Comparison of ENCODE assay signal across 8 cellular contexts in genomic region chr2:84906108-84906899, GRCh38. TPM values are rescaled to one million over a fixed set of nuclear protein-coding genes. Genes with fewer than 3 reads are reported as not detected.
DNase-seq lines count a peak whose midpoint lies in the region; ATAC-seq and TF ChIP-seq lines count a peak whose summit lies in the region.

No MANE protein-coding gene starts in this region.

- H3K36me3 ChIP-seq in DND-41 (ENCODE audit: insufficient read depth, low read length) (peaks cover 19% of the 10 kb centered on the region), KMS-11 (ENCODE audit: insufficient read depth) (no peaks in the 10 kb centered on the region), gastroesophageal sphincter (no peaks in the 10 kb centered on the region), ovary (no peaks in the 10 kb centered on the region)

- peak overlapping the region; percentile 83 for H2AFZ ChIP-seq in DND-41 (ENCODE audit: low read depth, low read length)
- peak overlapping the region; percentile 35; the same call in 1 of the 2 replicates for H2AFZ ChIP-seq in KMS-11 (ENCODE audit: low read depth)

- H3K4me1 ChIP-seq in DND-41 (ENCODE audit: insufficient read depth, low read length) = peaks cover 29% of the 10 kb centered on the region
- peaks cover 48% of the 10 kb centered on the region for H3K4me1 ChIP-seq in KMS-11 (ENCODE audit: low read depth, poor library complexity, severe bottlenecking)
- H3K4me1 ChIP-seq in gastroesophageal sphincter = peaks cover 0 to 23% (median 4%) of the 10 kb centered on the region in 3 donors
- H3K4me1 ChIP-seq in ovary (ENCODE audit: insufficient read depth) = peaks cover 5% of the 10 kb centered on the region

- ATAC-seq in DND-41 (ENCODE audit: insufficient read depth, low read depth) = peak; percentile 24
- ATAC-seq in GM21576 (IDR thresholded peaks at IDR 0.05; ENCODE audit: unreplicated experiment) = peak; percentile 27
- peak; percentile 9 for ATAC-seq in activated T-helper 17 cell treated with anti-CD3 and anti-CD28 coated beads, Interleukin-2, amount 50 U/mL, for 72 hours (replicated peaks)
- no peak for ATAC-seq in gastroesophageal sphincter

- H3K9me3 ChIP-seq in DND-41 (ENCODE audit: insufficient read depth, low read length, severe bottlenecking) (no peaks in the 10 kb centered on the region), gastroesophageal sphincter (no peaks in the 10 kb centered on the region), ovary (no peaks in the 10 kb centered on the region)

- peak overlapping the region; percentile 92 for H3K4me3 Mint-ChIP-seq in activated T-helper 17 cell treated with anti-CD3 and anti-CD28 coated beads, Interleukin-2, amount 50 U/mL, for 72 hours

- TF ChIP-seq POLR2A in gastroesophageal sphincter (IDR thresholded peaks at IDR 0.05) = no peak
- TF ChIP-seq POLR2A in ovary (IDR thresholded peaks at IDR 0.05) = no peak

- peaks cover 12% of the 10 kb centered on the region for H3K9me3 Mint-ChIP-seq in activated T-helper 17 cell treated with anti-CD3 and anti-CD28 coated beads, Interleukin-2, amount 50 U/mL, for 72 hours

- intact Hi-C loops in ovary (cut with DNase I) = loop anchor here in 1 of 4 donors (2.0 kb wide), 1 partner anchor 26 kb away; the partner anchor contains the start of gene TRABD2A

- H3K27ac ChIP-seq in DND-41 (ENCODE audit: low read length) (peak overlapping the region; percentile 84), KMS-11 (peak overlapping the region; percentile 71), gastroesophageal sphincter (peak overlapping the region; percentile 78 to 95 (median 94)), ovary (peak overlapping the region; percentile 87 to 90)

- H4K20me1 ChIP-seq in DND-41 (ENCODE audit: insufficient read depth, low read length) (peaks cover 7% of the 10 kb centered on the region; the same call in 1 of the 2 replicates), KMS-11 (ENCODE audit: insufficient read depth) (no peaks in the 10 kb centered on the region)

- no peaks in the 10 kb centered on the region for H3K27me3 ChIP-seq in DND-41 (ENCODE audit: insufficient read depth, low read length, poor library complexity)
- H3K27me3 ChIP-seq in KMS-11 (ENCODE audit: insufficient read depth, low read depth) = no peaks in the 10 kb centered on the region
- H3K27me3 ChIP-seq in gastroesophageal sphincter = no peaks in the 10 kb centered on the region
- no peaks in the 10 kb centered on the region for H3K27me3 ChIP-seq in ovary

- peaks cover 36% of the 10 kb centered on the region for H3K4me1 Mint-ChIP-seq in activated T-helper 17 cell treated with anti-CD3 and anti-CD28 coated beads, Interleukin-2, amount 50 U/mL, for 72 hours

- peaks cover 49% of the 10 kb centered on the region for H3K36me3 Mint-ChIP-seq in activated T-helper 17 cell treated with anti-CD3 and anti-CD28 coated beads, Interleukin-2, amount 50 U/mL, for 72 hours (ENCODE audit: low read depth)

- H3K79me2 ChIP-seq in DND-41 (ENCODE audit: insufficient read depth, low read length) (peaks cover 18% of the 10 kb centered on the region), KMS-11 (ENCODE audit: insufficient read depth, low read depth) (peaks cover 15% of the 10 kb centered on the region)

- H3K4me3 ChIP-seq in DND-41 (ENCODE audit: low read depth in 1 of 2, low read length in 2 of 2) = peak overlapping the region; percentile 93
- H3K4me3 ChIP-seq in KMS-11 (IDR thresholded peaks at IDR 0.05; ENCODE audit: insufficient read depth, low read depth, low read length) = peak overlapping the region; percentile 94
- H3K4me3 ChIP-seq in gastroesophageal sphincter = peak overlapping the region; percentile 92 to 97
- peak overlapping the region; percentile 78 for H3K4me3 ChIP-seq in ovary

- H3K27me3 Mint-ChIP-seq in activated T-helper 17 cell treated with anti-CD3 and anti-CD28 coated beads, Interleukin-2, amount 50 U/mL, for 72 hours = no peaks in the 10 kb centered on the region

- H3K9ac ChIP-seq in DND-41 (ENCODE audit: low read depth, low read length) (peak overlapping the region; percentile 96), KMS-11 (peak overlapping the region; percentile 82)

- DNase-seq in DND-41 (peak; percentile 64), ovary (peak in 4 of 5 donors; percentile 35 to 66 (median 48)), NCI-H187 treated with DMSO at 0.1 percent for 48 hours (lab: John Stamatoyannopoulos, UW) (no peak)
- no peak for DNase-seq in effector CD4-positive, alpha-beta T cell

- TF ChIP-seq EP300 in gastroesophageal sphincter (IDR thresholded peaks at IDR 0.05) (no peak), ovary (IDR thresholded peaks at IDR 0.05) (no peak)

- H3K27ac Mint-ChIP-seq in activated T-helper 17 cell treated with anti-CD3 and anti-CD28 coated beads, Interleukin-2, amount 50 U/mL, for 72 hours = peak overlapping the region; percentile 94

- peak overlapping the region; percentile 92 for H3K4me2 ChIP-seq in DND-41 (ENCODE audit: insufficient read depth, low read length)
- H3K4me2 ChIP-seq in KMS-11 = peak overlapping the region; percentile 92

- TF ChIP-seq CTCF in DND-41 (IDR thresholded peaks at IDR 0.05; ENCODE audit: borderline replicate concordance, extremely low read depth, low read length, poor library complexity, severe bottlenecking) = no peak
- no peak for TF ChIP-seq CTCF in KMS-11 (conservative IDR thresholded peaks at IDR 0.05; ENCODE audit: low read depth, low read length)
- no peak for TF ChIP-seq CTCF in gastroesophageal sphincter (IDR thresholded peaks at IDR 0.05)
- TF ChIP-seq CTCF in ovary (IDR thresholded peaks at IDR 0.05) = peak in 1 of 3 donors; percentile 12

- WGBS in gastroesophageal sphincter (ENCODE audit: low coverage in 1 of 2), 2 donors = 0 to 2% methylated on average over 11 to 17 of the region's 38 CpGs
- WGBS in ovary, 3 donors = 1% methylated on average over 38 of the region's 38 CpGs

RNA-seq across cellular contexts. Expression of gene TMSB10, which starts 0.8 kb away (rescaled TPM):
- total RNA-seq in activated T-helper 17 cell treated with anti-CD3 and anti-CD28 coated beads, Interleukin-2, amount 50 U/mL, for 72 hours = 1,000 to 10,000 TPM; 2,616 to 3,068 TPM
- total RNA-seq in gastroesophageal sphincter (1,000 to 10,000 TPM in 3 of 4 donors, 100 to 1,000 TPM in 1; 797 to 2,612 (median 1,708) TPM), ovary (1,000 to 10,000 TPM; 1,247 to 5,558 (median 2,420) TPM)
- 1,000 to 10,000 TPM; 3,855 to 4,037 TPM for polyA plus RNA-seq in ovary

RNA-seq across cellular contexts. Expression of gene TRABD2A, which starts 25.4 kb away (rescaled TPM):
- 10 to 100 TPM; 28.6 to 32.3 TPM for total RNA-seq in activated T-helper 17 cell treated with anti-CD3 and anti-CD28 coated beads, Interleukin-2, amount 50 U/mL, for 72 hours
- total RNA-seq in gastroesophageal sphincter = 1 to 10 TPM in 2 of 4 donors, under 1 TPM in 2; 0.47 to 2.7 (median 1.4) TPM
- total RNA-seq in ovary = 10 to 100 TPM; 12.2 to 71.0 (median 24.3) TPM
- 10 to 100 TPM; 33.3 to 35.7 TPM for polyA plus RNA-seq in ovary

Comparison
In these comparisons a context has a peak if more than half of its experiments do, and no peak if none do; other contexts are left out.
1. DNase-seq: peak in DND-41 (single experiment) and ovary (4 of 5); none in NCI-H187 treated with DMSO at 0.1 percent for 48 hours (single experiment) and effector CD4-positive, alpha-beta T cell (single experiment).
2. Peak in every context shown above with its lines, with median percentiles within 50 percentile points of each other: H3K27ac ChIP-seq and H3K4me3 ChIP-seq.